Comparison of ENCODE assay signal across 19 cellular contexts in genomic region chr1:228222548-228222947, GRCh38. TPM values are rescaled to one million over a fixed set of nuclear protein-coding genes. Genes with fewer than 3 reads are reported as not detected.
DNase-seq lines count a peak whose midpoint lies in the region; ATAC-seq and TF ChIP-seq lines count a peak whose summit lies in the region.
"Had no signal": no experiment of that assay in that cellular context is flagged by ENCODE, and none has a peak within 500 bp of the region (broad histone marks: within the 10 kb centered on the region; RNA-seq: fewer than 3 reads in every experiment).

No MANE protein-coding gene starts in this region.

- no peaks in the 10 kb centered on the region for H3K27me3 Mint-ChIP-seq in osteocyte (ENCODE audit: unreplicated experiment)
- H3K27me3 Mint-ChIP-seq: CD4-positive, CD25-positive, alpha-beta regulatory T cell; IgD-negative memory B cell had no signal

- no peaks in the 10 kb centered on the region for H3K9me2 ChIP-seq in PC-3 (replicated peaks; ENCODE audit: low read length)

- H3K9me3 ChIP-seq in left ventricle myocardium inferior (replicated peaks) = peaks cover 21% of the 10 kb centered on the region
- H3K9me3 ChIP-seq in PC-3 (ENCODE audit: low read length) = no peaks in the 10 kb centered on the region

- H3K27me3 ChIP-seq in left ventricle myocardium inferior (ENCODE audit: low read depth) (no peaks in the 10 kb centered on the region), PC-3 (ENCODE audit: low read length) (no peaks in the 10 kb centered on the region)
- H3K27me3 ChIP-seq: BLaER1 had no signal

- intact Hi-C loops in left ventricle myocardium inferior (cut with micrococcal nuclease) (no loop called here), left ventricle myocardium superior (cut with micrococcal nuclease) (no loop called here), PC-3 (cut with micrococcal nuclease) (no loop called here)

- no TSS peak for BruUV-seq in PC-3 (replicated peaks; lab: Mats Ljungman, UMichigan)

- H3K27ac ChIP-seq in left ventricle myocardium inferior (replicated peaks) (peak overlapping the region; percentile 56), PC-3 (ENCODE audit: low read length) (no peak overlapping the region)
- H3K27ac ChIP-seq: BLaER1, GM23248 had no signal

- peaks cover 12% of the 10 kb centered on the region for H3K36me3 Mint-ChIP-seq in osteocyte (ENCODE audit: unreplicated experiment)

- H3K4me1 Mint-ChIP-seq in osteocyte (ENCODE audit: unreplicated experiment) = peaks cover 2% of the 10 kb centered on the region

- peaks cover 83% of the 10 kb centered on the region for H3K4me1 ChIP-seq in left ventricle myocardium inferior
- H3K4me1 ChIP-seq in PC-3 (ENCODE audit: insufficient read depth, low read length) = 0 out of 2 replicates have a peak, but pooled peaks cover 3% of the 10 kb centered on the region

- H3K4me2 ChIP-seq in PC-3 (ENCODE audit: low read length) = no peak overlapping the region
- H3K4me2 ChIP-seq: BLaER1 had no signal

- H3K4me3 ChIP-seq in left ventricle myocardium inferior (no peak overlapping the region), PC-3 (ENCODE audit: low read length) (no peak overlapping the region)
- H3K4me3 ChIP-seq: BLaER1, GM23248 had no signal

- H3K9ac ChIP-seq in PC-3 (ENCODE audit: low read length) = no peak overlapping the region
- H3K9ac ChIP-seq: BLaER1, GM23248 had no signal

- H3K36me3 ChIP-seq in left ventricle myocardium inferior = peaks cover 95% of the 10 kb centered on the region
- peaks cover 14% of the 10 kb centered on the region for H3K36me3 ChIP-seq in PC-3 (ENCODE audit: low read depth, low read length)

- H3K79me2 ChIP-seq in PC-3 (ENCODE audit: low read length) = no peaks in the 10 kb centered on the region

- no peak overlapping the region for H3K27ac Mint-ChIP-seq in osteocyte (ENCODE audit: unreplicated experiment)
- H3K27ac Mint-ChIP-seq: CD4-positive, CD25-positive, alpha-beta regulatory T cell; IgD-negative memory B cell had no signal

- no peak for ATAC-seq in left ventricle myocardium superior
- no peak for ATAC-seq in PC-3
- no peak for ATAC-seq in HG03432 (IDR thresholded peaks at IDR 0.05; ENCODE audit: unreplicated experiment)
- ATAC-seq: Panc1 had no signal

- CTCF ChIA-PET in PC-3 (lab: Charles Lee) = no interaction called here

- H4K20me1 ChIP-seq in PC-3 (ENCODE audit: low read length) = no peaks in the 10 kb centered on the region

- H3K4me3 Mint-ChIP-seq in osteocyte (ENCODE audit: unreplicated experiment) = no peak overlapping the region
- H3K4me3 Mint-ChIP-seq: CD4-positive, CD25-positive, alpha-beta regulatory T cell; H9; IgD-negative memory B cell had no signal

- TF ChIP-seq CTCF in left ventricle myocardium inferior (IDR thresholded peaks at IDR 0.05; ENCODE audit: borderline replicate concordance) (no peak), osteocyte (IDR thresholded peaks at IDR 0.05) (no peak), PC-3 (conservative IDR thresholded peaks at IDR 0.05; ENCODE audit: low read depth, low read length) (no peak)

- H2AFZ ChIP-seq in PC-3 (ENCODE audit: low read length) = no peak overlapping the region
- H2AFZ ChIP-seq: GM23248 had no signal

- DNase-seq in left ventricle myocardium inferior (no peak), left ventricle myocardium superior (no peak), RPMI8226 (peak; percentile 79), osteocyte (ENCODE audit: extremely low spot score, unreplicated experiment) (peak; percentile 19), PC-3 (no peak), DMS153 treated with DMSO at 0.1 percent for 48 hours (lab: John Stamatoyannopoulos, UW; ENCODE audit: unreplicated experiment) (no peak)
- DNase-seq: CD4-positive, CD25-positive, alpha-beta regulatory T cell; GM23248; H9; NCI-H1092; NCI-H1417 treated with DMSO at 0.1 percent for 48 hours; NCI-H187; NCI-H446 treated with DMSO at 0.1 percent for 48 hours; NCI-H526; SHP77 treated with DMSO at 0.1 percent for 48 hours had no signal

- no peaks in the 10 kb centered on the region for H3K9me3 Mint-ChIP-seq in osteocyte (ENCODE audit: unreplicated experiment)
- H3K9me3 Mint-ChIP-seq: IgD-negative memory B cell had no signal

- POLR2A ChIA-PET in PC-3 (lab: Charles Lee; ENCODE audit: unreplicated experiment) = no interaction called here

- no peaks in the 10 kb centered on the region for H3F3A ChIP-seq in PC-3 (ENCODE audit: low read length, unreplicated experiment)

RNA-seq across cellular contexts. Expression of gene OBSCN, which starts 14.7 kb away (rescaled TPM):
- 316 TPM for total RNA-seq in left ventricle myocardium inferior
- total RNA-seq in left ventricle myocardium superior = 316 TPM
- total RNA-seq in osteocyte = 15.2 and 16.1 TPM in 2 replicates
- total RNA-seq in PC-3 (2014; rRNA removed) = 29.1 and 42.7 TPM in 2 replicates

RNA-seq across cellular contexts. Expression of gene IBA57, which starts 56.9 kb away (rescaled TPM):
- total RNA-seq in left ventricle myocardium inferior = 15.0 TPM
- 11.2 TPM for total RNA-seq in left ventricle myocardium superior
- 8.1 TPM in 2 replicates for total RNA-seq in osteocyte
- 13.3 and 18.3 TPM in 2 replicates for total RNA-seq in PC-3 (2014; rRNA removed)

Comparison
In these comparisons a context has a peak if more than half of its experiments do, and no peak if none do; other contexts are left out.
1. DNase-seq: peak in RPMI8226 (single experiment) and osteocyte (single experiment); none in left ventricle myocardium inferior (single experiment), left ventricle myocardium superior (single experiment), PC-3 (single experiment) and DMS153 treated with DMSO at 0.1 percent for 48 hours (single experiment).